1 cellular context compared by ENCODE assay signal in genomic region chr7:4612939-4613841, GRCh38.
TF ChIP-seq lines count a peak whose summit lies in the region.

No MANE protein-coding gene starts in this region.

TF ChIP-seq in SK-N-SH, 30 proteins besides CTCF, POLR2A, EP300 and RAD21 (continued from another document):
- TF ChIP-seq MAX (IDR thresholded peaks at IDR 0.05; ENCODE audit: low read depth) (no peak), TCF12 (IDR thresholded peaks at IDR 0.05) (no peak), FOXM1 (IDR thresholded peaks at IDR 0.05; ENCODE audit: low read depth) (no peak), POLR2AphosphoS5 (IDR thresholded peaks at IDR 0.05; ENCODE audit: low read depth, low read length) (no peak), PBX3 (IDR thresholded peaks at IDR 0.05) (no peak), USF2 (IDR thresholded peaks at IDR 0.05; ENCODE audit: borderline replicate concordance, low read depth, low read length) (no peak), NRF1 (IDR thresholded peaks at IDR 0.05; ENCODE audit: low read depth, low read length) (no peak), RFX5 (IDR thresholded peaks at IDR 0.05; ENCODE audit: low read length) (no peak), YY1 (IDR thresholded peaks at IDR 0.05; ENCODE audit: low read depth) (no peak), SMC3 (IDR thresholded peaks at IDR 0.05; ENCODE audit: low read depth, low read length) (no peak)
